In genomic region chr12:76820888-76821482, GRCh38 we compare ENCODE assay signal across 8 cellular contexts. TPM values are rescaled to one million over a fixed set of nuclear protein-coding genes. Genes with fewer than 3 reads are reported as not detected.
A peak's percentile ranks its signal among the peaks of the same experiment; 100 is the strongest.
DNase-seq lines count a peak whose midpoint lies in the region; ATAC-seq and TF ChIP-seq lines count a peak whose summit lies in the region.

No MANE protein-coding gene starts in this region.

- H3K27ac Mint-ChIP-seq in CD14-positive monocyte, result no peak overlapping the region

- H2AFZ ChIP-seq in GM23248, result no peak overlapping the region

- H3K27ac ChIP-seq in GM23248, result no peak overlapping the region
- H3K27ac ChIP-seq in SJCRH30, result no peak overlapping the region
- no peak overlapping the region for H3K27ac ChIP-seq in foreskin keratinocyte

- H3K36me3 ChIP-seq in GM23248 (ENCODE audit: low read depth) (peaks cover 20% of the 10 kb centered on the region; the same call in 1 of the 2 replicates), SJCRH30 (peaks cover 12% of the 10 kb centered on the region)

- 34 to 54% methylated on average over 2 of the region's 2 CpGs for WGBS in GM23248 (ENCODE audit: low coverage in 1 of 2, low lambda C conversion rate in 2 of 2, missing lambda C conversion rate in 2 of 2), 2 experiments

- no peaks in the 10 kb centered on the region for H3K4me1 ChIP-seq in GM23248 (ENCODE audit: insufficient read depth)
- H3K4me1 ChIP-seq in SJCRH30, result no peaks in the 10 kb centered on the region
- H3K4me1 ChIP-seq in foreskin keratinocyte, result no peaks in the 10 kb centered on the region

- TF ChIP-seq CTCF in foreskin keratinocyte (conservative IDR thresholded peaks at IDR 0.05), result peak; percentile 73
- TF ChIP-seq CTCF in CD14-positive monocyte (IDR thresholded peaks at IDR 0.05), result no peak

- H3K36me3 Mint-ChIP-seq in CD14-positive monocyte, result peaks cover 51 to 54% of the 10 kb centered on the region in 2 donors

- H3K4me3 ChIP-seq in GM23248, result no peak overlapping the region
- no peak overlapping the region for H3K4me3 ChIP-seq in SJCRH30

- no peaks in the 10 kb centered on the region for H3K9me2 ChIP-seq in GM23248 (ENCODE audit: insufficient read depth)

- no peaks in the 10 kb centered on the region for H3K9me3 Mint-ChIP-seq in CD14-positive monocyte

- H3K9ac ChIP-seq in GM23248, result no peak overlapping the region

- intact Hi-C loops in CD14-positive monocyte (cut with micrococcal nuclease), result no loop called here

- ATAC-seq in foreskin keratinocyte (peak; percentile 68), GM18519 (IDR thresholded peaks at IDR 0.05; ENCODE audit: low FRiP score, unreplicated experiment) (no peak), HG02610 (IDR thresholded peaks at IDR 0.05; ENCODE audit: unreplicated experiment) (no peak)

- no peaks in the 10 kb centered on the region for H4K20me1 ChIP-seq in GM23248 (ENCODE audit: insufficient read depth)

- in situ Hi-C loops in GM23248 (cut with MboI), result no loop called here

- H3K27me3 ChIP-seq in GM23248 (replicated peaks; ENCODE audit: insufficient read depth) (no peaks in the 10 kb centered on the region), SJCRH30 (no peaks in the 10 kb centered on the region), foreskin keratinocyte (no peaks in the 10 kb centered on the region)

- H3K4me1 Mint-ChIP-seq in CD14-positive monocyte, result no peaks in the 10 kb centered on the region

- no peaks in the 10 kb centered on the region for H3K27me3 Mint-ChIP-seq in CD14-positive monocyte (ENCODE audit: low read depth in 3 of 3)

- no peak overlapping the region for H3K4me2 ChIP-seq in GM23248 (ENCODE audit: unreplicated experiment)

- H3F3A ChIP-seq in GM23248 (ENCODE audit: insufficient read depth), result peaks cover 6% of the 10 kb centered on the region

- DNase-seq in AG08395 (ENCODE audit: low spot score), result peak; percentile 52
- peak; percentile 68 for DNase-seq in GM23248
- DNase-seq in SJCRH30, result peak; percentile 24 to 56
- peak in 1 of 2 donors; percentile 22 for DNase-seq in foreskin keratinocyte
- peak; percentile 6 for DNase-seq in stromal cell of bone marrow (ENCODE audit: low read depth)
- no peak for DNase-seq in CD14-positive monocyte (ENCODE audit: low spot score)

- H3K79me2 ChIP-seq in GM23248 (ENCODE audit: insufficient read depth), result no peaks in the 10 kb centered on the region

- no peak overlapping the region for H3K4me3 Mint-ChIP-seq in CD14-positive monocyte

- H3K9me3 ChIP-seq in GM23248 (ENCODE audit: low read depth) (no peaks in the 10 kb centered on the region), SJCRH30 (replicated peaks) (no peaks in the 10 kb centered on the region)

RNA-seq across cellular contexts. Expression of gene ZDHHC17, which starts 57.1 kb away (rescaled TPM):
- total RNA-seq in GM23248 (2014; rRNA removed; shearing (Covaris generic)), result 30.4 and 50.5 TPM in 2 replicates
- polyA plus RNA-seq in GM23248 (2016; fragmentation: Nextera tagmentation; extraction: Ambion mirVana), result 14.0 and 14.6 TPM in 2 replicates
- total RNA-seq in SJCRH30 (2014; rRNA removed; shearing (Covaris generic)), result 37.5 and 41.3 TPM in 2 replicates
- 14.4 and 16.4 TPM in 2 replicates for total RNA-seq in foreskin keratinocyte
- polyA plus RNA-seq in foreskin keratinocyte, result 2.1 and 2.3 TPM in 2 replicates
- 1 to 10 TPM; 4.6 to 9.3 TPM for polyA plus RNA-seq in CD14-positive monocyte

RNA-seq across cellular contexts. Expression of gene CSRP2, which starts 57.8 kb away (rescaled TPM):
- total RNA-seq in GM23248 (2014; rRNA removed; shearing (Covaris generic)), result 53.0 and 62.2 TPM in 2 replicates
- polyA plus RNA-seq in GM23248 (2016; fragmentation: Nextera tagmentation; extraction: Ambion mirVana) (80.5 and 82.8 TPM in 2 replicates), foreskin keratinocyte (25.4 and 48.4 TPM in 2 replicates), CD14-positive monocyte (under 1 TPM in 1 of 2 donors, not detected in 1; 0.07 TPM)
- 129 and 131 TPM in 2 replicates for total RNA-seq in SJCRH30 (2014; rRNA removed; shearing (Covaris generic))
- total RNA-seq in foreskin keratinocyte, result 21.6 and 38.5 TPM in 2 replicates
